13 cellular contexts compared by ENCODE assay signal in genomic region chr3:32384938-32385337, GRCh38. TPM values are rescaled to one million over a fixed set of nuclear protein-coding genes. Genes with fewer than 3 reads are reported as not detected.
DNase-seq lines count a peak whose midpoint lies in the region; ATAC-seq and TF ChIP-seq lines count a peak whose summit lies in the region.
"Had no signal": no experiment of that assay in that cellular context is flagged by ENCODE, and none has a peak within 500 bp of the region (broad histone marks: within the 10 kb centered on the region; RNA-seq: fewer than 3 reads in every experiment).

No MANE protein-coding gene starts in this region.

- no peak overlapping the region for H3K9ac ChIP-seq in IMR-90 (ENCODE audit: low read depth, low read length)

- no peak overlapping the region for H2BK20ac ChIP-seq in IMR-90 (ENCODE audit: low read depth, low read length)

- H3K79me1 ChIP-seq in IMR-90 (ENCODE audit: low read depth in 1 of 2, low read length in 2 of 2) = no peaks in the 10 kb centered on the region

- peaks cover 31% of the 10 kb centered on the region for H3K27me3 ChIP-seq in IMR-90 (ENCODE audit: control insufficient read depth, insufficient read depth, low read length)
- H3K27me3 ChIP-seq: uterus had no signal

- H2BK15ac ChIP-seq in IMR-90 (ENCODE audit: low read depth, low read length) = no peak overlapping the region

- H3K36me3 ChIP-seq in IMR-90 (ENCODE audit: control insufficient read depth, insufficient read depth, low read length) = no peaks in the 10 kb centered on the region
- H3K36me3 ChIP-seq: uterus had no signal

- no peak overlapping the region for H3K23ac ChIP-seq in IMR-90 (ENCODE audit: low read depth, low read length)

- peak; percentile 4 for DNase-seq in IMR-90
- DNase-seq in RPMI7951 (ENCODE audit: low read depth) = peak; percentile 45
- peak; percentile 34 for DNase-seq in glomerular visceral epithelial cell (ENCODE audit: extremely low spot score)
- no peak for DNase-seq in omental fat pad (ENCODE audit: low spot score)
- DNase-seq in stimulated activated CD4-positive, alpha-beta T cell treated with anti-CD3 and anti-CD28 coated beads, Interleukin-2, amount 100 ng/mL, for 24 hours = no peak
- no peak for DNase-seq in NCI-H345 (lab: John Stamatoyannopoulos, UW)
- no peak for DNase-seq in RWPE1 (ENCODE audit: low spot score)
- DNase-seq: activated CD4-positive, alpha-beta T cell treated with anti-CD3 and anti-CD28 coated beads, Interleukin-2, amount 10 ng/mL, durations not matched to agents 24 days and 14 days; activated naive CD8-positive, alpha-beta T cell treated with anti-CD3 and anti-CD28 coated beads for 36 hours; effector CD4-positive, alpha-beta T cell; HCEC 1CT; uterus had no signal

- in situ Hi-C loops in IMR-90 (cut with MboI; ENCODE audit: low sequenced_read_pairs) = loop anchor here (25.0 kb wide), 1 partner anchor 277 kb away; no protein-coding TSS in a partner anchor

- no peak for TF ChIP-seq RAD21 in IMR-90 (IDR thresholded peaks at IDR 0.05; ENCODE audit: low read length)

- dilution Hi-C loops in IMR-90 (cut with HindIII; ENCODE audit: low sequenced_read_pairs, unreplicated experiment) = no loop called here

- POLR2A ChIA-PET in IMR-90 (lab: Charles Lee; ENCODE audit: unreplicated experiment) (no interaction called here), RWPE1 (lab: Yijun Ruan, JAX; ENCODE audit: low non-redundant PET) (no interaction called here)

- TF ChIP-seq POLR2A in IMR-90 (IDR thresholded peaks at IDR 0.05; ENCODE audit: low read depth, low read length) = no peak

- H3K9me1 ChIP-seq in IMR-90 (ENCODE audit: insufficient read depth, low read length) = no peaks in the 10 kb centered on the region

- H2AFZ ChIP-seq in IMR-90 (replicated peaks; ENCODE audit: low read length, poor library complexity) = no peak overlapping the region

- ATAC-seq in IMR-90 (ENCODE audit: low read depth) (no peak), omental fat pad (ENCODE audit: low FRiP score) (peak; percentile 42), GM18519 (IDR thresholded peaks at IDR 0.05; ENCODE audit: low FRiP score, unreplicated experiment) (no peak)

- intact Hi-C loops in IMR-90 (cut with micrococcal nuclease) = no loop called here

- no peaks in the 10 kb centered on the region for H4K20me1 ChIP-seq in IMR-90 (ENCODE audit: insufficient read depth, low read length)

- peaks cover 4% of the 10 kb centered on the region for H3K9me3 ChIP-seq in IMR-90 (ENCODE audit: control insufficient read depth, insufficient read depth, low read length)
- H3K9me3 ChIP-seq: uterus had no signal

- no peak overlapping the region for H4K8ac ChIP-seq in IMR-90 (ENCODE audit: low read depth in 2 of 2, low read length in 2 of 2)

- H3K27ac ChIP-seq in IMR-90 (ENCODE audit: insufficient read depth, low read length) (no peak overlapping the region), RWPE1 (no peak overlapping the region)
- H3K27ac ChIP-seq: uterus had no signal

- no peak overlapping the region for H2BK120ac ChIP-seq in IMR-90 (ENCODE audit: low read depth, low read length)

- no peak overlapping the region for H2AK9ac ChIP-seq in IMR-90 (replicated peaks; ENCODE audit: low read depth, low read length, poor library complexity)

- TF ChIP-seq CTCF in IMR-90 (conservative IDR thresholded peaks at IDR 0.05; ENCODE audit: low read depth, low read length) (no peak), omental fat pad (IDR thresholded peaks at IDR 0.05) (no peak), RWPE1 (conservative IDR thresholded peaks at IDR 0.05; ENCODE audit: low read depth) (no peak)

- no peak overlapping the region for H3K4ac ChIP-seq in IMR-90 (ENCODE audit: low read depth, low read length)

- no peak overlapping the region for H3K4me3 ChIP-seq in IMR-90 (ENCODE audit: insufficient read depth, low read depth, low read length)
- H3K4me3 ChIP-seq: uterus had no signal

- WGBS in IMR-90 (ENCODE audit: extremely low coverage in 2 of 2, insufficient read length in 1 of 2), 2 experiments = no CpG with 5 or more reads among the region's 5 CpGs

- H3K4me2 ChIP-seq in IMR-90 (ENCODE audit: low read depth, low read length) = no peak overlapping the region

- H3K4me1 ChIP-seq in IMR-90 (ENCODE audit: control insufficient read depth, insufficient read depth, low read length) = no peaks in the 10 kb centered on the region
- H3K4me1 ChIP-seq: uterus had no signal

- H2BK5ac ChIP-seq in IMR-90 (ENCODE audit: low read depth, low read length, poor library complexity, severe bottlenecking) = no peak overlapping the region

- BruUV-seq in IMR-90 (replicated peaks; lab: Mats Ljungman, UMichigan) = no TSS peak

- CTCF ChIA-PET in IMR-90 (lab: Yijun Ruan, JAX) (interaction anchor here (0.5 kb wide), 1 partner anchor 41 kb away, joined by 9 read pairs; no protein-coding TSS in a partner anchor), RWPE1 (lab: Yijun Ruan, JAX) (no interaction called here)

- no peak overlapping the region for H3K18ac ChIP-seq in IMR-90 (ENCODE audit: low read depth, low read length)

- no peak overlapping the region for H4K91ac ChIP-seq in IMR-90 (ENCODE audit: insufficient read depth, low read depth, low read length)

- H3K56ac ChIP-seq in IMR-90 (ENCODE audit: extremely low read depth, insufficient read depth, low read length) = no peak overlapping the region

- H4K5ac ChIP-seq in IMR-90 (ENCODE audit: low read depth, low read length) = no peak overlapping the region

- H2AK5ac ChIP-seq in IMR-90 (ENCODE audit: low read depth, low read length) = no peak overlapping the region

- H3K14ac ChIP-seq in IMR-90 (replicated peaks; ENCODE audit: low read depth, low read length) = no peak overlapping the region

TF ChIP-seq in IMR-90, 13 proteins besides CTCF, POLR2A, EP300 and RAD21:
- TF ChIP-seq USF2 (IDR thresholded peaks at IDR 0.05; ENCODE audit: low read depth, low read length) (no peak), RCOR1 (IDR thresholded peaks at IDR 0.05; ENCODE audit: insufficient replicate concordance, low read length) (no peak), SMC3 (IDR thresholded peaks at IDR 0.05; ENCODE audit: low read depth, low read length) (no peak), ELK1 (IDR thresholded peaks at IDR 0.05; ENCODE audit: borderline replicate concordance, low read depth, low read length) (no peak), NFE2L2 (IDR thresholded peaks at IDR 0.05; ENCODE audit: low read depth, low read length) (no peak), MAZ (IDR thresholded peaks at IDR 0.05; ENCODE audit: borderline replicate concordance, low read depth, low read length) (no peak), CEBPB (IDR thresholded peaks at IDR 0.05; ENCODE audit: low read depth, low read length) (no peak), RFX5 (IDR thresholded peaks at IDR 0.05; ENCODE audit: low read depth, low read length) (no peak), FOS (IDR thresholded peaks at IDR 0.05; ENCODE audit: low read depth, low read length) (no peak), MAFK (IDR thresholded peaks at IDR 0.05; ENCODE audit: low read depth, low read length) (no peak), CHD1 (IDR thresholded peaks at IDR 0.05; ENCODE audit: low read depth, low read length) (no peak), MXI1 (IDR thresholded peaks at IDR 0.05; ENCODE audit: borderline replicate concordance, low read depth, low read length) (no peak), BHLHE40 (IDR thresholded peaks at IDR 0.05; ENCODE audit: low read depth, low read length) (no peak)

RNA-seq across cellular contexts. Expression of gene CMTM7, which starts 6.7 kb away (rescaled TPM):
- 3.4 and 3.9 TPM in 2 replicates for total RNA-seq in IMR-90 (2012; rRNA removed)
- polyA plus RNA-seq in IMR-90 (2012; rRNA removed) = 31.4 and 33.7 TPM in 2 replicates
- 30.2 and 33.4 TPM in 2 replicates for polyA plus RNA-seq in IMR-90 (2012; cell fraction: cytosol; rRNA removed)
- 16.1 and 21.9 TPM in 2 replicates for polyA plus RNA-seq in IMR-90 (2012; cell fraction: nucleus; rRNA removed; ENCODE audit: low replicate concordance)
- 24.5 and 26.2 TPM in 2 replicates for total RNA-seq in RPMI7951 (2014; rRNA removed; shearing (Covaris generic))
- total RNA-seq in omental fat pad = 10 to 100 TPM; 18.0 to 34.7 (median 31.3) TPM

Comparison
In these comparisons a context has a peak if more than half of its experiments do, and no peak if none do; other contexts are left out.
1. DNase-seq: peak in IMR-90 (single experiment), RPMI7951 (single experiment) and glomerular visceral epithelial cell (single experiment); none in omental fat pad (single experiment), stimulated activated CD4-positive, alpha-beta T cell treated with anti-CD3 and anti-CD28 coated beads, Interleukin-2, amount 100 ng/mL, for 24 hours (0 of 2), NCI-H345 (single experiment) and RWPE1 (single experiment).